ENCODE assay signal across 2 cellular contexts in the genomic region with DNA sequence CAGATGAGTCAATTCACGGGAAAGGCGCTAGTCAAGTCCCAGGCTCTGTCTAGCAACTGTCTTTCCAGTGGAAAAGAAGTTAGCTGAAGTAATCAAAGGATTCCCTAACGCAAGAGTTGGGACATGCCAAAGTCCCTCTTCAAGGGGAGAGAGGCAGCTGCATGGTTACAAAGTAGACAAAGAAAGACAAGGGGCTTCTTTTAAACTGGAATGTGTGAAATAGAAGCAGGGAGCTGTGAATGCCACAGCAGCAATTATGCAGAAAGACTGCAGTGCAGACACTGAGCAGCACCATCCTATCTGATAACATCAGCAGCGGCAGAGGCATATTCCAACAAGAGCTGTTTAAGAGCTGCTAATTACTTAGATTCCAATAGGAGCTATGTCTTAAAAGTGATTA.
TF ChIP-seq lines count a peak whose summit lies in the region.

No MANE protein-coding gene starts in this region.

TF ChIP-seq in GM23338, 12 proteins besides CTCF, POLR2A, EP300 and RAD21 (continues in another document):
- TF ChIP-seq STAT1 (IDR thresholded peaks at IDR 0.05; ENCODE audit: unreplicated experiment), result no peak
- TF ChIP-seq ZNF462 (CRISPR knock-in tag; IDR thresholded peaks at IDR 0.05), result no peak
- TF ChIP-seq CREB1 (CRISPR knock-in tag; IDR thresholded peaks at IDR 0.05; ENCODE audit: low read depth), result no peak
- TF ChIP-seq NANOG (IDR thresholded peaks at IDR 0.05; ENCODE audit: borderline replicate concordance), result no peak
- TF ChIP-seq EZH2 (IDR thresholded peaks at IDR 0.05; ENCODE audit: low read depth, unreplicated experiment), result no peak
- TF ChIP-seq, protein P1, sequence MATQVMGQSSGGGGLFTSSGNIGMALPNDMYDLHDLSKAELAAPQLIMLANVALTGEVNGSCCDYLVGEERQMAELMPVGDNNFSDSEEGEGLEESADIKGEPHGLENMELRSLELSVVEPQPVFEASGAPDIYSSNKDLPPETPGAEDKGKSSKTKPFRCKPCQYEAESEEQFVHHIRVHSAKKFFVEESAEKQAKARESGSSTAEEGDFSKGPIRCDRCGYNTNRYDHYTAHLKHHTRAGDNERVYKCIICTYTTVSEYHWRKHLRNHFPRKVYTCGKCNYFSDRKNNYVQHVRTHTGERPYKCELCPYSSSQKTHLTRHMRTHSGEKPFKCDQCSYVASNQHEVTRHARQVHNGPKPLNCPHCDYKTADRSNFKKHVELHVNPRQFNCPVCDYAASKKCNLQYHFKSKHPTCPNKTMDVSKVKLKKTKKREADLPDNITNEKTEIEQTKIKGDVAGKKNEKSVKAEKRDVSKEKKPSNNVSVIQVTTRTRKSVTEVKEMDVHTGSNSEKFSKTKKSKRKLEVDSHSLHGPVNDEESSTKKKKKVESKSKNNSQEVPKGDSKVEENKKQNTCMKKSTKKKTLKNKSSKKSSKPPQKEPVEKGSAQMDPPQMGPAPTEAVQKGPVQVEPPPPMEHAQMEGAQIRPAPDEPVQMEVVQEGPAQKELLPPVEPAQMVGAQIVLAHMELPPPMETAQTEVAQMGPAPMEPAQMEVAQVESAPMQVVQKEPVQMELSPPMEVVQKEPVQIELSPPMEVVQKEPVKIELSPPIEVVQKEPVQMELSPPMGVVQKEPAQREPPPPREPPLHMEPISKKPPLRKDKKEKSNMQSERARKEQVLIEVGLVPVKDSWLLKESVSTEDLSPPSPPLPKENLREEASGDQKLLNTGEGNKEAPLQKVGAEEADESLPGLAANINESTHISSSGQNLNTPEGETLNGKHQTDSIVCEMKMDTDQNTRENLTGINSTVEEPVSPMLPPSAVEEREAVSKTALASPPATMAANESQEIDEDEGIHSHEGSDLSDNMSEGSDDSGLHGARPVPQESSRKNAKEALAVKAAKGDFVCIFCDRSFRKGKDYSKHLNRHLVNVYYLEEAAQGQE (IDR thresholded peaks at IDR 0.05; ENCODE audit: unreplicated experiment), result no peak
- TF ChIP-seq POLR2AphosphoS5 (IDR thresholded peaks at IDR 0.05; ENCODE audit: low read depth), result no peak
- TF ChIP-seq ZNF331 (CRISPR knock-in tag; IDR thresholded peaks at IDR 0.05; ENCODE audit: low read depth), result no peak
- no peak for TF ChIP-seq JUNB (IDR thresholded peaks at IDR 0.05; ENCODE audit: unreplicated experiment)
- no peak for TF ChIP-seq ETS1 (IDR thresholded peaks at IDR 0.05)

TF ChIP-seq in WTC11, 78 proteins besides CTCF, POLR2A, EP300 and RAD21:
- TF ChIP-seq, protein P2, sequence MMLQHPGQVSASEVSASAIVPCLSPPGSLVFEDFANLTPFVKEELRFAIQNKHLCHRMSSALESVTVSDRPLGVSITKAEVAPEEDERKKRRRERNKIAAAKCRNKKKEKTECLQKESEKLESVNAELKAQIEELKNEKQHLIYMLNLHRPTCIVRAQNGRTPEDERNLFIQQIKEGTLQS (CRISPR knock-in tag; conservative IDR thresholded peaks at IDR 0.05), result no peak
- TF ChIP-seq PRRX2 (CRISPR knock-in tag; IDR thresholded peaks at IDR 0.05) (no peak), CREB1 (CRISPR knock-in tag; IDR thresholded peaks at IDR 0.05) (no peak), SOX15 (CRISPR knock-in tag; IDR thresholded peaks at IDR 0.05) (no peak), ZBTB21 (CRISPR knock-in tag; IDR thresholded peaks at IDR 0.05; ENCODE audit: borderline replicate concordance) (no peak), NR3C1 (CRISPR knock-in tag; conservative IDR thresholded peaks at IDR 0.05; ENCODE audit: low read depth) (no peak)
- TF ChIP-seq, protein P3, sequence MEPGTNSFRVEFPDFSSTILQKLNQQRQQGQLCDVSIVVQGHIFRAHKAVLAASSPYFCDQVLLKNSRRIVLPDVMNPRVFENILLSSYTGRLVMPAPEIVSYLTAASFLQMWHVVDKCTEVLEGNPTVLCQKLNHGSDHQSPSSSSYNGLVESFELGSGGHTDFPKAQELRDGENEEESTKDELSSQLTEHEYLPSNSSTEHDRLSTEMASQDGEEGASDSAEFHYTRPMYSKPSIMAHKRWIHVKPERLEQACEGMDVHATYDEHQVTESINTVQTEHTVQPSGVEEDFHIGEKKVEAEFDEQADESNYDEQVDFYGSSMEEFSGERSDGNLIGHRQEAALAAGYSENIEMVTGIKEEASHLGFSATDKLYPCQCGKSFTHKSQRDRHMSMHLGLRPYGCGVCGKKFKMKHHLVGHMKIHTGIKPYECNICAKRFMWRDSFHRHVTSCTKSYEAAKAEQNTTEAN (CRISPR knock-in tag; IDR thresholded peaks at IDR 0.05), result no peak
